ENCODE assay signal across 21 cellular contexts in genomic region chr12:104094284-104094683, GRCh38. TPM values are rescaled to one million over a fixed set of nuclear protein-coding genes. Genes with fewer than 3 reads are reported as not detected.
"Had no signal": no experiment of that assay in that cellular context is flagged by ENCODE, and none has a peak within 500 bp of the region (broad histone marks: within the 10 kb centered on the region; RNA-seq: fewer than 3 reads in every experiment).

No MANE protein-coding gene starts in this region.

- H3K27ac ChIP-seq: adrenal gland, body of pancreas, esophagus muscularis mucosa, tibial artery, WERI-Rb-1 had no signal

- DNase-seq: activated CD4-positive, alpha-beta T cell treated with anti-CD3 and anti-CD28 coated beads for 1 hour; activated CD8-positive, alpha-beta memory T cell treated with anti-CD3 and anti-CD28 coated beads for 24 hours; activated CD8-positive, alpha-beta memory T cell treated with anti-CD3 and anti-CD28 coated beads, Interleukin-2, amount 50 U/mL, for 48 hours; activated gamma-delta T cell; activated T-cell treated with anti-CD3 and anti-CD28 coated beads, Interleukin-2, amount 50 U/mL, for 72 hours; adrenal gland; body of pancreas; central memory CD4-positive, alpha-beta T cell; cortex of kidney; effector memory CD4-positive, alpha-beta T cell; hippocampal formation; nephron progenitor cell; occipital lobe; retina; stimulated activated naive CD8-positive, alpha-beta T cell treated with anti-CD3 and anti-CD28 coated beads, Interleukin-15, Interleukin-2, amounts not matched to agents 100 U/mL and 50 U/mL, for 24 hours; substantia nigra; tibial artery; WERI-Rb-1 had no signal

- H3K4me1 ChIP-seq: adrenal gland, body of pancreas, esophagus muscularis mucosa, tibial artery had no signal

- H3K4me3 ChIP-seq: adrenal gland, body of pancreas, esophagus muscularis mucosa, lung, tibial artery had no signal

- H3K27me3 ChIP-seq: adrenal gland, body of pancreas, esophagus muscularis mucosa, tibial artery had no signal

- H3K9me3 ChIP-seq: adrenal gland, body of pancreas, esophagus muscularis mucosa, tibial artery had no signal

RNA-seq across cellular contexts. Expression of gene GLT8D2, which starts 44.3 kb away (rescaled TPM):
- total RNA-seq: T-helper 2 cell treated with Interferon-gamma antibody and Interleukin-4, amounts not matched to agents 100 ng/mL and 5 ng/mL, for 36 hours had no signal
